In the genomic region with DNA sequence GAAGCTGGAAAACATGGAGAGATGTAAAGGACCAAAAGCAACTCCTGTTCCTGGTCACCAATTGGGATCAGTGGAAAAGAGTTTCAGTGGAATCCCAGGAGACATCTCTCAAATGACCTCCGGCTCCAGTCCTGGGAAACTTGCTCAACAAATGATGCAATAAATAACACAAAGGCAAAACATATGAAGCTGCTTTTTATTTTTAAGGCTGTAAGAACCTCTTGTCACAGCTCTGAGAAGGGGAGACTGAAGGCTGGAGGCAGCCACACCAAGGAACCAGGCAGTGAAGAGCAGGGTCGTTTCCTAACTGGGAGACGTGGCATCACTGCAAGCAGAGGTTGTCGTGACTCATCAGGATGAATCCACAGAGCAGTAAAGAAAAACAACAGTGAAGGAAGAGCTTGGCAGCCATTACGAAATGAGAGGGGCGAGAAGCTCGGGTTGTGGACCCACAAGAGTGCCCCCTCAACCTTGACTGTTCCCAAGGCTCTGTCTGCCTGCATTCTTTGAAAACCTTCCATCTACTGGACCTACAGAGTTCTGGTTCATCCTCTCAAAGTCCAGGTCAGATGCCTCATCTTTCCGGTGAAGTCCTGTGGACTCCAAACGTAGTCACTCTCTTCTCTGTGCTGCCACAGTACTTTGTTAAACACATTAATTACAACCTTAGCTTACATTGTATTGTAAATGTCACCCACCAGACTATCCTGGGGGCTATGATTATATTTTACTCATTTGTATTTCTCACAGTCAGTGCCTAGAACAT, we compare ENCODE assay signal across 8 cellular contexts. TPM values are rescaled to one million over a fixed set of nuclear protein-coding genes. Genes with fewer than 3 reads are reported as not detected.
DNase-seq lines count a peak whose midpoint lies in the region; ATAC-seq and TF ChIP-seq lines count a peak whose summit lies in the region.

No MANE protein-coding gene starts in this region.

- peak overlapping the region; percentile 81 to 87 (median 82) for H3K27ac ChIP-seq in gastrocnemius medialis

- peak overlapping the region in 3 of 4 donors; percentile 3 to 35 (median 14) for H3K4me3 ChIP-seq in gastrocnemius medialis

- no peak for TF ChIP-seq CTCF in gastrocnemius medialis (IDR thresholded peaks at IDR 0.05 in 4 of 5, conservative IDR thresholded peaks at IDR 0.05 in 1 of 5)

- TF ChIP-seq POLR2A in gastrocnemius medialis (IDR thresholded peaks at IDR 0.05): peak in 1 of 2 donors; percentile 37

- peaks cover 67 to 70% of the 10 kb centered on the region in 2 donors for H3K4me1 ChIP-seq in gastrocnemius medialis

- ATAC-seq in SK-N-SH treated with all-trans-retinoic acid at 6 μM for 48 hours: peak; percentile 73
- peak; percentile 57 to 67 for ATAC-seq in gastrocnemius medialis
- no peak for ATAC-seq in HG02852 (IDR thresholded peaks at IDR 0.05; ENCODE audit: unreplicated experiment)
- ATAC-seq in HG03432 (IDR thresholded peaks at IDR 0.05; ENCODE audit: unreplicated experiment): no peak

- intact Hi-C loops in gastrocnemius medialis (cut with DNase I; ENCODE audit: low total_unique reads): loop anchor here (1.0 kb wide), 1 partner anchor 31 kb away; no protein-coding TSS in a partner anchor

- H3K27me3 ChIP-seq in gastrocnemius medialis: no peaks in the 10 kb centered on the region

- in situ Hi-C loops in gastrocnemius medialis (cut with MboI; ENCODE audit: low sequenced_read_pairs in 4 of 4): no loop called here

- H3K36me3 ChIP-seq in gastrocnemius medialis: no peaks in the 10 kb centered on the region

- DNase-seq in ELR (ENCODE audit: low read depth): peak; percentile 89
- DNase-seq in fibroblast of the conjunctiva (ENCODE audit: low read depth): peak; percentile 64
- peak; percentile 39 to 66 for DNase-seq in gastrocnemius medialis
- DNase-seq in activated CD4-positive, CD25-positive, alpha-beta regulatory T cell (lab: John Stamatoyannopoulos, UW): no peak
- no peak for DNase-seq in stimulated activated CD4-positive, alpha-beta T cell treated with anti-CD3 and anti-CD28 coated beads, Interleukin-1b, Interleukin-23, amount 100 ng/mL, for 48 hours

- no peaks in the 10 kb centered on the region for H3K9me3 ChIP-seq in gastrocnemius medialis

TF ChIP-seq in SK-N-SH treated with all-trans-retinoic acid at 6 μM for 48 hours, 23 proteins besides CTCF, POLR2A, EP300 and RAD21:
- TF ChIP-seq SNAI2 (CRISPR knock-in tag; IDR thresholded peaks at IDR 0.05): no peak
- TF ChIP-seq PATZ1 (CRISPR knock-in tag; IDR thresholded peaks at IDR 0.05; ENCODE audit: borderline replicate concordance): no peak
- no peak for TF ChIP-seq ESRRG (CRISPR knock-in tag; IDR thresholded peaks at IDR 0.05)
- no peak for TF ChIP-seq OSR1 (CRISPR knock-in tag; IDR thresholded peaks at IDR 0.05)
- TF ChIP-seq CREB5 (CRISPR knock-in tag; IDR thresholded peaks at IDR 0.05; ENCODE audit: low read depth): no peak
- no peak for TF ChIP-seq TCF4 (CRISPR knock-in tag; IDR thresholded peaks at IDR 0.05; ENCODE audit: borderline replicate concordance)

RNA-seq across cellular contexts. Expression of gene JAK1, which starts 32.1 kb away (rescaled TPM):
- total RNA-seq in gastrocnemius medialis: 100 to 1,000 TPM; 121 to 241 (median 165) TPM

Comparison
In these comparisons a context has a peak if more than half of its experiments do, and no peak if none do; other contexts are left out.
1. DNase-seq: peak in ELR (single experiment), fibroblast of the conjunctiva (single experiment) and gastrocnemius medialis (2 of 2); none in activated CD4-positive, CD25-positive, alpha-beta regulatory T cell (0 of 4) and stimulated activated CD4-positive, alpha-beta T cell treated with anti-CD3 and anti-CD28 coated beads, Interleukin-1b, Interleukin-23, amount 100 ng/mL, for 48 hours (single experiment).
2. ATAC-seq: peak in SK-N-SH treated with all-trans-retinoic acid at 6 μM for 48 hours (single experiment) and gastrocnemius medialis (2 of 2); none in HG02852 (single experiment) and HG03432 (single experiment).